ENCODE assay signal across 1 cellular context in the genomic region with DNA sequence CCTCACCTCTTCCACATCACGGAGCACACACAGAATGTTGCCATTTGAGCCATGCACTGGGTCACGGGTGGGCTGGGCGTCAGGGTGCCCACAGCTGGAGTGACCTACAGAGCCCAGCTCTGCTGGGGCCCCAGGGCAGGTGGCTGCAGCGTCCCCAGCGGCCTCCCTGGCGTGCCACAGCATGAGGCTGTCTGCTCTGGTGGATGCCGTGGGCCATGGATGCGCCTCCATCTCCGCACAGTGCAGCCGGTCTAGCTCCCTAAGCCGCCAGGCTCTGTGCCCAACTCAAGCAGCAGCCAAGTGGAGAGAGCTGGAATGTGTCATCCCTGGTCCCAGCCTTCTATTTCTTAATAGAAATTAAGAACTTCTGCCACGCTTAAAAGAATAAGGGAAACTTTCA.
TF ChIP-seq lines count a peak whose summit lies in the region.

No MANE protein-coding gene starts in this region.

TF ChIP-seq in IMR-90, 13 proteins besides CTCF, POLR2A, EP300 and RAD21 (continued from another document):
- no peak for TF ChIP-seq CEBPB (IDR thresholded peaks at IDR 0.05; ENCODE audit: low read depth, low read length)
- TF ChIP-seq CHD1 (IDR thresholded peaks at IDR 0.05; ENCODE audit: low read depth, low read length): no peak
- TF ChIP-seq, protein P1, sequence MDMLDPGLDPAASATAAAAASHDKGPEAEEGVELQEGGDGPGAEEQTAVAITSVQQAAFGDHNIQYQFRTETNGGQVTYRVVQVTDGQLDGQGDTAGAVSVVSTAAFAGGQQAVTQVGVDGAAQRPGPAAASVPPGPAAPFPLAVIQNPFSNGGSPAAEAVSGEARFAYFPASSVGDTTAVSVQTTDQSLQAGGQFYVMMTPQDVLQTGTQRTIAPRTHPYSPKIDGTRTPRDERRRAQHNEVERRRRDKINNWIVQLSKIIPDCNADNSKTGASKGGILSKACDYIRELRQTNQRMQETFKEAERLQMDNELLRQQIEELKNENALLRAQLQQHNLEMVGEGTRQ (IDR thresholded peaks at IDR 0.05; ENCODE audit: low read depth, low read length): no peak
- no peak for TF ChIP-seq RCOR1 (IDR thresholded peaks at IDR 0.05; ENCODE audit: insufficient replicate concordance, low read length)
- no peak for TF ChIP-seq SMC3 (IDR thresholded peaks at IDR 0.05; ENCODE audit: low read depth, low read length)
- TF ChIP-seq MAZ (IDR thresholded peaks at IDR 0.05; ENCODE audit: borderline replicate concordance, low read depth, low read length): no peak
- no peak for TF ChIP-seq BHLHE40 (IDR thresholded peaks at IDR 0.05; ENCODE audit: low read depth, low read length)
- TF ChIP-seq MXI1 (IDR thresholded peaks at IDR 0.05; ENCODE audit: borderline replicate concordance, low read depth, low read length): no peak
- TF ChIP-seq, protein P2, sequence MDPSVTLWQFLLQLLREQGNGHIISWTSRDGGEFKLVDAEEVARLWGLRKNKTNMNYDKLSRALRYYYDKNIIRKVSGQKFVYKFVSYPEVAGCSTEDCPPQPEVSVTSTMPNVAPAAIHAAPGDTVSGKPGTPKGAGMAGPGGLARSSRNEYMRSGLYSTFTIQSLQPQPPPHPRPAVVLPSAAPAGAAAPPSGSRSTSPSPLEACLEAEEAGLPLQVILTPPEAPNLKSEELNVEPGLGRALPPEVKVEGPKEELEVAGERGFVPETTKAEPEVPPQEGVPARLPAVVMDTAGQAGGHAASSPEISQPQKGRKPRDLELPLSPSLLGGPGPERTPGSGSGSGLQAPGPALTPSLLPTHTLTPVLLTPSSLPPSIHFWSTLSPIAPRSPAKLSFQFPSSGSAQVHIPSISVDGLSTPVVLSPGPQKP (IDR thresholded peaks at IDR 0.05; ENCODE audit: borderline replicate concordance, low read depth, low read length): no peak
- no peak for TF ChIP-seq FOS (IDR thresholded peaks at IDR 0.05; ENCODE audit: low read depth, low read length)
- TF ChIP-seq MAFK (IDR thresholded peaks at IDR 0.05; ENCODE audit: low read depth, low read length): no peak
